In the genomic region with DNA sequence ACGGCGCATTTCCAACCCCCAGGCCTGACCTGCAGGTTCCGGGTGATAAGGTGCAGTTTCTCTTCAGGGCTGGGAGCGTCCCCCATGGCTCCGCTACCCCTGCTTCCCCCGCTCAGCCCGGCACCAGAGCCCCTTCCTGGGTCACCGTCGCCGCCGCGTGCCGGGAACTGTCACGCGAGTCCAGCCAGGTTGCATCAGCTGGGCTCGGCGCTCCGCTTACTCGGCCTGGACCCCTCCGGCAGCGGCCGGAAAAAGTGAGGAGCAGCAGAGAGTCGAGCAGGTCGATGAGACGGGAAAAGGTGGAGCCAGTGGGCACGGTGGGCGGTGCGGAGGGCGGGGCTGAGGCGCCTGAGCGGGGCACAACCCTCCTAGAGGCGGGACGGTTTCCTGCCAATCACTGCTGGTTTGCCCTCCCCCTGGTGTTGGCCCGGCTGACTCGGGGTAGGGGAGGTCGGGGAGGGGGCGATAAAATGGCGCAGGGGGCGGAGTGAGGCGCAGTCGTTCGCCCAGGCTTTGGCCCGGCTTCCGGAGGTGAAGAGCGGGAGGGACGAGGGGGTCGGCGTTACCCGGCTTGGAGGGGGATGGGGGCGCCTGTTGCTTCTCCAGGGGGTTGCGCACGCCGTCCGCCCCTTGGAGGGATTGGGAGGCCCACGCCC, we compare ENCODE assay signal across 8 cellular contexts. TPM values are rescaled to one million over a fixed set of nuclear protein-coding genes. Genes with fewer than 3 reads are reported as not detected.
DNase-seq lines count a peak whose midpoint lies in the region; ATAC-seq and TF ChIP-seq lines count a peak whose summit lies in the region.

A gene (plus strand): TSS at position 495 of the 656 bp plus-strand sequence. CDS start 8,447 bp downstream, outside the sequence.
A gene (minus strand): TSS at position 200 of the 656 bp plus-strand sequence. CDS start 114 bp downstream, at position 86.

- no peaks in the 10 kb centered on the region for H3K9me3 Mint-ChIP-seq in activated naive CD8-positive, alpha-beta T cell treated with anti-CD3 and anti-CD28 coated beads, Interleukin-2, amount 50 U/mL, for 24 hours

- intact Hi-C loops in Right ventricle myocardium superior (cut with DNase I), result no loop called here

- peaks cover 57% of the 10 kb centered on the region for H3K4me1 Mint-ChIP-seq in activated naive CD8-positive, alpha-beta T cell treated with anti-CD3 and anti-CD28 coated beads, Interleukin-2, amount 50 U/mL, for 24 hours

- peaks cover 43% of the 10 kb centered on the region for H3K36me3 Mint-ChIP-seq in activated naive CD8-positive, alpha-beta T cell treated with anti-CD3 and anti-CD28 coated beads, Interleukin-2, amount 50 U/mL, for 24 hours (ENCODE audit: low read depth)

- peak within 1 kb of the TSS; percentile 97 for H3K4me3 Mint-ChIP-seq in activated naive CD8-positive, alpha-beta T cell treated with anti-CD3 and anti-CD28 coated beads, Interleukin-2, amount 50 U/mL, for 24 hours

- peak within 1 kb of the TSS; percentile 90 for H3K4me2 ChIP-seq in parathyroid adenoma (ENCODE audit: low read length)

- H3K4me3 ChIP-seq in GM12865 (ENCODE audit: low read depth, low read length) (peak within 1 kb of the TSS; percentile 94), parathyroid adenoma (ENCODE audit: low read depth, low read length) (peak within 1 kb of the TSS; percentile 96), tibial nerve (peak within 1 kb of the TSS; percentile 82 to 99 (median 90))

- H3K9ac ChIP-seq in parathyroid adenoma, result peak within 1 kb of the TSS; percentile 90

- TF ChIP-seq EP300 in tibial nerve (IDR thresholded peaks at IDR 0.05), result peak; percentile 97

- H3K36me3 ChIP-seq in parathyroid adenoma (ENCODE audit: control insufficient read depth, insufficient read depth, low read length) (no peaks in the 10 kb centered on the region), tibial nerve (no peaks in the 10 kb centered on the region)

- DNase-seq in GM12865 (ENCODE audit: low read depth), result peak; percentile 99
- peak; percentile 95 for DNase-seq in NCI-H1417 treated with DMSO at 0.1 percent for 48 hours (lab: John Stamatoyannopoulos, UW)
- peak; percentile 97 for DNase-seq in SW480 (ENCODE audit: low spot score)
- peak; percentile 100 for DNase-seq in activated naive CD8-positive, alpha-beta T cell treated with anti-CD3 and anti-CD28 coated beads, Interleukin-2, amount 50 U/mL, for 24 hours
- DNase-seq in Right ventricle myocardium superior, result peak; percentile 100
- DNase-seq in tibial nerve (ENCODE audit: low spot score in 2 of 2), result peak; percentile 99

- peak in 1 of 2 donors; percentile 61 for TF ChIP-seq POLR2A in tibial nerve (IDR thresholded peaks at IDR 0.05)

- H3K27ac ChIP-seq in parathyroid adenoma, result peak within 1 kb of the TSS; percentile 88
- H3K27ac ChIP-seq in tibial nerve, result peak within 1 kb of the TSS; percentile 94 to 98 (median 96)

- H3K4me1 ChIP-seq in parathyroid adenoma (peaks cover 3% of the 10 kb centered on the region), tibial nerve (peaks cover 0 to 58% (median 22%) of the 10 kb centered on the region in 4 donors)

- no peaks in the 10 kb centered on the region for H3K27me3 Mint-ChIP-seq in activated naive CD8-positive, alpha-beta T cell treated with anti-CD3 and anti-CD28 coated beads, Interleukin-2, amount 50 U/mL, for 24 hours

- H3K27ac Mint-ChIP-seq in activated naive CD8-positive, alpha-beta T cell treated with anti-CD3 and anti-CD28 coated beads, Interleukin-2, amount 50 U/mL, for 24 hours, result peak within 1 kb of the TSS; percentile 96

- 0% methylated on average over 36 to 48 of the region's 55 CpGs for WGBS in tibial nerve, 2 donors

- H3K27me3 ChIP-seq in parathyroid adenoma (ENCODE audit: control insufficient read depth, insufficient read depth, low read length) (no peaks in the 10 kb centered on the region), tibial nerve (no peaks in the 10 kb centered on the region)

- ATAC-seq in HG02763 (IDR thresholded peaks at IDR 0.05; ENCODE audit: unreplicated experiment) (peak; percentile 85), Right ventricle myocardium superior (ENCODE audit: poor library complexity) (peak; percentile 98)
- ATAC-seq in activated naive CD8-positive, alpha-beta T cell treated with anti-CD3 and anti-CD28 coated beads, Interleukin-2, amount 50 U/mL, for 24 hours, result peak; percentile 96

- H3K9me3 ChIP-seq in parathyroid adenoma (ENCODE audit: control insufficient read depth, low read length) (no peaks in the 10 kb centered on the region), tibial nerve (no peaks in the 10 kb centered on the region)

- no peak for TF ChIP-seq CTCF in GM12865 (IDR thresholded peaks at IDR 0.05; ENCODE audit: insufficient read depth, low read depth, low read length, missing control alignments)
- TF ChIP-seq CTCF in parathyroid adenoma (IDR thresholded peaks at IDR 0.05), result peak; percentile 7
- peak in 3 of 5 experiments; percentile 15 to 73 (median 59) for TF ChIP-seq CTCF in tibial nerve (IDR thresholded peaks at IDR 0.05)

- H2AFZ ChIP-seq in parathyroid adenoma, result peak within 1 kb of the TSS; percentile 79

- H3K79me2 ChIP-seq in parathyroid adenoma, result peaks cover 13% of the 10 kb centered on the region

RNA-seq across cellular contexts. Expression of the first gene that starts in this region (rescaled TPM):
- 12.7 TPM for total RNA-seq in Right ventricle myocardium superior
- 10 to 100 TPM; 24.0 to 55.5 (median 33.4) TPM for total RNA-seq in tibial nerve

RNA-seq across cellular contexts. Expression of the second gene that starts in this region (rescaled TPM):
- total RNA-seq in Right ventricle myocardium superior (34.1 TPM), tibial nerve (10 to 100 TPM; 29.0 to 80.7 (median 50.2) TPM)

Comparison
In these comparisons a context has a peak if more than half of its experiments do, and no peak if none do; other contexts are left out.
1. Peak in every context shown above with its lines: DNase-seq, ATAC-seq, H3K4me3 ChIP-seq and H3K27ac ChIP-seq.